Comparison of ENCODE assay signal across 8 cellular contexts in genomic region chr11:119206512-119207299, GRCh38. TPM values are rescaled to one million over a fixed set of nuclear protein-coding genes. Genes with fewer than 3 reads are reported as not detected.
A peak's percentile ranks its signal among the peaks of the same experiment; 100 is the strongest.
DNase-seq lines count a peak whose midpoint lies in the region; ATAC-seq and TF ChIP-seq lines count a peak whose summit lies in the region.

No MANE protein-coding gene starts in this region.

- H3K27ac Mint-ChIP-seq in activated CD4-positive, alpha-beta T cell treated with anti-CD3 and anti-CD28 coated beads, Interleukin-2, amount 10 ng/mL, durations not matched to agents 7 days and 5 days = peak overlapping the region; percentile 87

- H3K27me3 ChIP-seq in BE2C = no peaks in the 10 kb centered on the region

- CTCF ChIA-PET in activated CD4-positive, alpha-beta T cell treated with anti-CD3 and anti-CD28 coated beads, Interleukin-2, amount 10 ng/mL, durations not matched to agents 7 days and 5 days (lab: Charles Lee) = interaction anchor here (0.6 to 4.5 kb wide), 32 partner anchors 8 to 184 kb away, joined by 3 to 35 read pairs (median 4); partner anchors contain the start of genes HMBS, NLRX1 and VPS11

- TF ChIP-seq CTCF in BE2C (IDR thresholded peaks at IDR 0.05; ENCODE audit: low read depth, low read length) = no peak

- H3K36me3 Mint-ChIP-seq in activated CD4-positive, alpha-beta T cell treated with anti-CD3 and anti-CD28 coated beads, Interleukin-2, amount 10 ng/mL, durations not matched to agents 7 days and 5 days (ENCODE audit: low read depth) = peaks cover 7% of the 10 kb centered on the region

- H3K9me3 ChIP-seq in BE2C = no peaks in the 10 kb centered on the region

- H3K4me3 Mint-ChIP-seq in activated CD4-positive, alpha-beta T cell treated with anti-CD3 and anti-CD28 coated beads, Interleukin-2, amount 10 ng/mL, durations not matched to agents 7 days and 5 days = peak overlapping the region; percentile 86

- POLR2A ChIA-PET in activated CD4-positive, alpha-beta T cell treated with anti-CD3 and anti-CD28 coated beads, Interleukin-2, amount 10 ng/mL, durations not matched to agents 7 days and 5 days (lab: Charles Lee) = interaction anchor here (0.5 to 1.4 kb wide), 4 partner anchors 13 to 100 kb away, joined by 3 to 6 read pairs (median 5); partner anchors contain the start of gene C2CD2L

- H3K4me1 Mint-ChIP-seq in activated CD4-positive, alpha-beta T cell treated with anti-CD3 and anti-CD28 coated beads, Interleukin-2, amount 10 ng/mL, durations not matched to agents 7 days and 5 days = peaks cover 33% of the 10 kb centered on the region

- peaks cover 7% of the 10 kb centered on the region for H3K4me1 ChIP-seq in BE2C

- H3K4me3 ChIP-seq in BE2C (ENCODE audit: low read depth, low read length) = peak overlapping the region; percentile 90

- DNase-seq in BE2C = peak; percentile 60
- peak; percentile 41 for DNase-seq in HuH-7.5 (ENCODE audit: low spot score)
- peak; percentile 60 for DNase-seq in activated CD4-positive, alpha-beta T cell treated with anti-CD3 and anti-CD28 coated beads, Interleukin-2, amount 10 ng/mL, durations not matched to agents 7 days and 5 days
- DNase-seq in effector CD4-positive, alpha-beta T cell = peak; percentile 28
- DNase-seq in mesenteric fat pad (ENCODE audit: low spot score) = peak; percentile 91
- DNase-seq in stimulated activated CD8-positive, alpha-beta memory T cell treated with anti-CD3 and anti-CD28 coated beads, Interleukin-15, amount 100 ng/mL, for 1 hour (ENCODE audit: low read depth) = peak; percentile 11
- DNase-seq in A172 (ENCODE audit: low spot score) = no peak

- no peaks in the 10 kb centered on the region for H3K27me3 Mint-ChIP-seq in activated CD4-positive, alpha-beta T cell treated with anti-CD3 and anti-CD28 coated beads, Interleukin-2, amount 10 ng/mL, durations not matched to agents 7 days and 5 days

- peak; percentile 28 for ATAC-seq in GM19438 (IDR thresholded peaks at IDR 0.05; ENCODE audit: low read depth, unreplicated experiment)

- H3K9me3 Mint-ChIP-seq in activated CD4-positive, alpha-beta T cell treated with anti-CD3 and anti-CD28 coated beads, Interleukin-2, amount 10 ng/mL, durations not matched to agents 7 days and 5 days = no peaks in the 10 kb centered on the region

- H3K36me3 ChIP-seq in BE2C = no peaks in the 10 kb centered on the region

RNA-seq across cellular contexts. Expression of gene CBL, which starts 0.6 kb away (rescaled TPM):
- 6.5 TPM for polyA plus RNA-seq in BE2C (2012; ENCODE audit: insufficient read depth, insufficient read length, low read depth)
- 10 to 100 TPM; 45.1 to 53.9 TPM for total RNA-seq in activated CD4-positive, alpha-beta T cell treated with anti-CD3 and anti-CD28 coated beads, Interleukin-2, amount 10 ng/mL, durations not matched to agents 7 days and 5 days
- total RNA-seq in mesenteric fat pad = 30.4 TPM
- 8.1 and 9.7 TPM in 2 replicates for total RNA-seq in A172 (2014; rRNA removed; shearing (Covaris generic))

RNA-seq across cellular contexts. Expression of gene NHERF4, which starts 21.4 kb away (rescaled TPM):
- polyA plus RNA-seq in BE2C (2012; ENCODE audit: insufficient read depth, insufficient read length, low read depth) = not detected
- under 1 TPM; 0.57 to 0.58 TPM for total RNA-seq in activated CD4-positive, alpha-beta T cell treated with anti-CD3 and anti-CD28 coated beads, Interleukin-2, amount 10 ng/mL, durations not matched to agents 7 days and 5 days
- not detected for total RNA-seq in mesenteric fat pad
- not detected in 2 replicates for total RNA-seq in A172 (2014; rRNA removed; shearing (Covaris generic))

RNA-seq across cellular contexts. Expression of gene NLRX1, which starts 38.2 kb away (rescaled TPM):
- polyA plus RNA-seq in BE2C (2012; ENCODE audit: insufficient read depth, insufficient read length, low read depth) = 6.8 TPM
- total RNA-seq in activated CD4-positive, alpha-beta T cell treated with anti-CD3 and anti-CD28 coated beads, Interleukin-2, amount 10 ng/mL, durations not matched to agents 7 days and 5 days = 10 to 100 TPM; 24.2 to 28.5 TPM
- total RNA-seq in mesenteric fat pad = 16.3 TPM
- total RNA-seq in A172 (2014; rRNA removed; shearing (Covaris generic)) = 7.9 and 15.0 TPM in 2 replicates

RNA-seq across cellular contexts. Expression of gene ABCG4, which starts 57.9 kb away (rescaled TPM):
- 1.5 TPM for polyA plus RNA-seq in BE2C (2012; ENCODE audit: insufficient read depth, insufficient read length, low read depth)
- under 1 TPM in 1 of 2 experiments, not detected in 1; 0.15 TPM for total RNA-seq in activated CD4-positive, alpha-beta T cell treated with anti-CD3 and anti-CD28 coated beads, Interleukin-2, amount 10 ng/mL, durations not matched to agents 7 days and 5 days
- total RNA-seq in mesenteric fat pad = not detected
- total RNA-seq in A172 (2014; rRNA removed; shearing (Covaris generic)) = 0.05 TPM in 1 of 2 replicates, not detected in the other
